Comparison of ENCODE assay signal across 11 cellular contexts in genomic region chr10:26662864-26663263, GRCh38.
"Had no signal": no experiment of that assay in that cellular context is flagged by ENCODE, and none has a peak within 500 bp of the region (broad histone marks: within the 10 kb centered on the region; RNA-seq: fewer than 3 reads in every experiment).

No MANE protein-coding gene starts in this region.

- H3K4me1 Mint-ChIP-seq: GM23338, H9 had no signal

- FAIRE-seq: H1, H54 had no signal

- H3K27ac Mint-ChIP-seq: GM23338, H9, HFFc6 had no signal

- H3K9me3 ChIP-seq: HAP-1 had no signal

- DNase-seq: GM23248, GOT3, H7, H9, HCEC 1CT, HFFc6 had no signal

- ATAC-seq: GM23338, HCT116 had no signal

- H3K36me3 ChIP-seq: HAP-1 had no signal

- H3K27ac ChIP-seq: GM23248 had no signal

- H3K9me3 Mint-ChIP-seq: HFFc6 had no signal

- H2AFZ ChIP-seq: GM23248, GM23338 had no signal

- H3K4me3 Mint-ChIP-seq: GM23338, H9, HFFc6 had no signal

- H3K9ac ChIP-seq: GM23248 had no signal

- H3K4me2 ChIP-seq: GM23338 had no signal

- H3K4me1 ChIP-seq: HAP-1 had no signal

- H3K4me3 ChIP-seq: GM23248, GM23338, HAP-1 had no signal
